Comparison of ENCODE assay signal across 19 cellular contexts in genomic region chr20:61628901-61629300, GRCh38.
DNase-seq lines count a peak whose midpoint lies in the region; ATAC-seq, FAIRE-seq and TF ChIP-seq lines count a peak whose summit lies in the region.
"Had no signal": no experiment of that assay in that cellular context is flagged by ENCODE, and none has a peak within 500 bp of the region (broad histone marks: within the 10 kb centered on the region; RNA-seq: fewer than 3 reads in every experiment).

No MANE protein-coding gene starts in this region.

- peaks cover 10% of the 10 kb centered on the region for H4K20me1 ChIP-seq in keratinocyte (ENCODE audit: control insufficient read depth, extremely low read depth, insufficient read depth, low read length)

- H3K9me3 Mint-ChIP-seq in Caco-2 (ENCODE audit: unreplicated experiment): no peaks in the 10 kb centered on the region
- H3K9me3 Mint-ChIP-seq: activated CD4-positive, alpha-beta memory T cell treated with anti-CD3 and anti-CD28 coated beads for 36 hours; central memory CD8-positive, alpha-beta T cell had no signal

- H3K9me1 ChIP-seq in keratinocyte (ENCODE audit: control insufficient read depth, extremely low read depth, insufficient read depth, low read length): no peaks in the 10 kb centered on the region

- H3K27me3 ChIP-seq in right cardiac atrium (ENCODE audit: control insufficient read depth, insufficient read depth) (no peaks in the 10 kb centered on the region), keratinocyte (ENCODE audit: control insufficient read depth, extremely low read depth, insufficient read depth, low read length) (peaks cover 30% of the 10 kb centered on the region), Caco-2 (replicated peaks; ENCODE audit: control insufficient read depth, insufficient read depth, low read length) (peaks cover under 1% of the 10 kb centered on the region), esophagus muscularis mucosa (peaks cover 0 to 53% (median 2%) of the 10 kb centered on the region in 4 donors)
- H3K27me3 ChIP-seq: uterus had no signal

- H3K36me3 ChIP-seq in keratinocyte (ENCODE audit: control insufficient read depth in 2 of 2, extremely low read depth in 1 of 2, insufficient read depth in 2 of 2, low read length in 2 of 2): no peaks in the 10 kb centered on the region
- H3K36me3 ChIP-seq in Caco-2 (ENCODE audit: control insufficient read depth, insufficient read depth, low read length): no peaks in the 10 kb centered on the region
- no peaks in the 10 kb centered on the region for H3K36me3 ChIP-seq in esophagus muscularis mucosa
- H3K36me3 ChIP-seq: left lung, uterus had no signal

- CTCF ChIA-PET in Caco-2 (lab: Charles Lee): no interaction called here

- H3K9me3 ChIP-seq in right cardiac atrium (ENCODE audit: control insufficient read depth, low read length): no peaks in the 10 kb centered on the region
- no peaks in the 10 kb centered on the region for H3K9me3 ChIP-seq in keratinocyte (ENCODE audit: control insufficient read depth, low read depth, low read length)
- no peaks in the 10 kb centered on the region for H3K9me3 ChIP-seq in Caco-2
- H3K9me3 ChIP-seq in esophagus muscularis mucosa: no peaks in the 10 kb centered on the region
- H3K9me3 ChIP-seq: uterus had no signal

- H3K4me2 ChIP-seq in keratinocyte (ENCODE audit: control insufficient read depth, extremely low read depth, insufficient read depth, low read depth, low read length): peak overlapping the region; percentile 51

- no peak overlapping the region for H3K4me3 Mint-ChIP-seq in Caco-2 (ENCODE audit: unreplicated experiment)
- H3K4me3 Mint-ChIP-seq: activated CD4-positive, alpha-beta memory T cell treated with anti-CD3 and anti-CD28 coated beads for 36 hours; central memory CD8-positive, alpha-beta T cell had no signal

- TF ChIP-seq CTCF in keratinocyte (optimal IDR thresholded peaks at IDR 0.05 in 1 of 3, IDR thresholded peaks at IDR 0.05 in 1 of 3, conservative IDR thresholded peaks at IDR 0.05 in 1 of 3; ENCODE audit: extremely low read depth in 1 of 3, insufficient read depth in 2 of 3, low read length in 3 of 3): no peak
- TF ChIP-seq CTCF in Caco-2 (IDR thresholded peaks at IDR 0.05; ENCODE audit: insufficient read depth in 1 of 2, low read depth in 1 of 2, low read length in 1 of 2, severe bottlenecking in 1 of 2, unreplicated experiment in 1 of 2): no peak
- no peak for TF ChIP-seq CTCF in esophagus muscularis mucosa (IDR thresholded peaks at IDR 0.05)

- H3K4me3 ChIP-seq in right cardiac atrium (ENCODE audit: low read length) (no peak overlapping the region), keratinocyte (ENCODE audit: control insufficient read depth in 2 of 3, extremely low read depth in 1 of 3, insufficient read depth in 2 of 3, low read depth in 1 of 3, low read length in 3 of 3) (no peak overlapping the region), Caco-2 (ENCODE audit: low read depth, low read length) (no peak overlapping the region), esophagus muscularis mucosa (no peak overlapping the region)
- H3K4me3 ChIP-seq: left lung, uterus had no signal

- H3K79me2 ChIP-seq in keratinocyte (ENCODE audit: control insufficient read depth, insufficient read depth, low read length): no peaks in the 10 kb centered on the region

- no TSS peak for BruUV-seq in Caco-2 (replicated peaks; lab: Mats Ljungman, UMichigan)

- dilution Hi-C loops in keratinocyte (cut with MboI; ENCODE audit: extremely low pct_ligation_motif_present, low sequenced_read_pairs): no loop called here

- H3K4me1 ChIP-seq in right cardiac atrium (ENCODE audit: control insufficient read depth, insufficient read depth, low read length) (no peaks in the 10 kb centered on the region), keratinocyte (ENCODE audit: control insufficient read depth, extremely low read depth, insufficient read depth, low read length) (peaks cover 20% of the 10 kb centered on the region), Caco-2 (no peaks in the 10 kb centered on the region), esophagus muscularis mucosa (peaks cover 0 to 19% (median 8%) of the 10 kb centered on the region in 4 donors)
- H3K4me1 ChIP-seq: left lung, uterus had no signal

- H2AFZ ChIP-seq in keratinocyte (ENCODE audit: control insufficient read depth, low read length): no peak overlapping the region

- no peak for DNase-seq in Right ventricle myocardium inferior (ENCODE audit: missing footprints)
- no peak for DNase-seq in right cardiac atrium
- peak; percentile 6 for DNase-seq in NCI-H345 treated with DMSO at 0.1 percent for 48 hours (lab: John Stamatoyannopoulos, UW; ENCODE audit: unreplicated experiment)
- DNase-seq in keratinocyte (ENCODE audit: low read depth, low spot score): peak; percentile 41
- DNase-seq in superior temporal gyrus (ENCODE audit: extremely low spot score): peak; percentile 44
- no peak for DNase-seq in Caco-2
- DNase-seq in esophagus muscularis mucosa (ENCODE audit: extremely low spot score): no peak
- DNase-seq: activated CD4-positive, alpha-beta memory T cell treated with anti-CD3 and anti-CD28 coated beads for 36 hours; activated T-cell treated with anti-CD3 and anti-CD28 coated beads, Interleukin-2, amount 50 U/mL, for 48 hours; foreskin fibroblast; GF-D8; Kasumi-1; left lung; NCI-H510A treated with DMSO at 0.1 percent for 48 hours; uterus had no signal

- ATAC-seq in Right ventricle myocardium inferior: peak; percentile 24
- ATAC-seq in right cardiac atrium: no peak
- no peak for ATAC-seq in HG03565 (IDR thresholded peaks at IDR 0.05; ENCODE audit: unreplicated experiment)
- ATAC-seq: left lung had no signal

- H3K9ac ChIP-seq in keratinocyte (ENCODE audit: control insufficient read depth, extremely low read depth, insufficient read depth, low read length): no peak overlapping the region

- POLR2A ChIA-PET in Caco-2 (lab: Charles Lee): no interaction called here

- no peaks in the 10 kb centered on the region for H3K4me1 Mint-ChIP-seq in Caco-2 (ENCODE audit: low read depth, unreplicated experiment)
- H3K4me1 Mint-ChIP-seq: central memory CD8-positive, alpha-beta T cell had no signal

- no peak overlapping the region for H3K27ac Mint-ChIP-seq in Caco-2 (ENCODE audit: unreplicated experiment)
- H3K27ac Mint-ChIP-seq: activated CD4-positive, alpha-beta memory T cell treated with anti-CD3 and anti-CD28 coated beads for 36 hours had no signal

- no peaks in the 10 kb centered on the region for H3K36me3 Mint-ChIP-seq in Caco-2 (ENCODE audit: insufficient read depth, unreplicated experiment)
- H3K36me3 Mint-ChIP-seq: activated CD4-positive, alpha-beta memory T cell treated with anti-CD3 and anti-CD28 coated beads for 36 hours had no signal

- no peak overlapping the region for H3K27ac ChIP-seq in right cardiac atrium (ENCODE audit: low read length)
- no peak overlapping the region for H3K27ac ChIP-seq in keratinocyte (ENCODE audit: control insufficient read depth, insufficient read depth, low read length)
- H3K27ac ChIP-seq in esophagus muscularis mucosa (replicated peaks in 1 of 4): no peak overlapping the region
- H3K27ac ChIP-seq: left lung, uterus had no signal

- intact Hi-C loops in Right ventricle myocardium inferior (cut with DNase I) (no loop called here), right cardiac atrium (cut with DNase I) (no loop called here), Caco-2 (cut with micrococcal nuclease; ENCODE audit: unreplicated experiment) (no loop called here), esophagus muscularis mucosa (cut with DNase I) (no loop called here)

- TF ChIP-seq POLR2A in esophagus muscularis mucosa (IDR thresholded peaks at IDR 0.05; ENCODE audit: low read depth): no peak

- no peak for TF ChIP-seq EP300 in esophagus muscularis mucosa (IDR thresholded peaks at IDR 0.05)

- WGBS in right cardiac atrium: 27% methylated on average over 13 of the region's 13 CpGs
- WGBS in esophagus muscularis mucosa: 21% methylated on average over 11 of the region's 13 CpGs

- peak; percentile 97 for FAIRE-seq in keratinocyte (lab: Jason Lieb, UNC)
- FAIRE-seq: endometrium, GM12892 had no signal

- peaks cover 44% of the 10 kb centered on the region for H3K27me3 Mint-ChIP-seq in Caco-2 (ENCODE audit: insufficient read depth, unreplicated experiment)
- H3K27me3 Mint-ChIP-seq: activated CD4-positive, alpha-beta memory T cell treated with anti-CD3 and anti-CD28 coated beads for 36 hours; central memory CD8-positive, alpha-beta T cell had no signal

Comparison
In these comparisons a context has a peak if more than half of its experiments do, and no peak if none do; other contexts are left out.
1. DNase-seq: peak in NCI-H345 treated with DMSO at 0.1 percent for 48 hours (single experiment), keratinocyte (single experiment) and superior temporal gyrus (single experiment); none in Right ventricle myocardium inferior (single experiment), right cardiac atrium (0 of 3), Caco-2 (0 of 2) and esophagus muscularis mucosa (single experiment).